Comparison of ENCODE assay signal across 13 cellular contexts in the genomic region with DNA sequence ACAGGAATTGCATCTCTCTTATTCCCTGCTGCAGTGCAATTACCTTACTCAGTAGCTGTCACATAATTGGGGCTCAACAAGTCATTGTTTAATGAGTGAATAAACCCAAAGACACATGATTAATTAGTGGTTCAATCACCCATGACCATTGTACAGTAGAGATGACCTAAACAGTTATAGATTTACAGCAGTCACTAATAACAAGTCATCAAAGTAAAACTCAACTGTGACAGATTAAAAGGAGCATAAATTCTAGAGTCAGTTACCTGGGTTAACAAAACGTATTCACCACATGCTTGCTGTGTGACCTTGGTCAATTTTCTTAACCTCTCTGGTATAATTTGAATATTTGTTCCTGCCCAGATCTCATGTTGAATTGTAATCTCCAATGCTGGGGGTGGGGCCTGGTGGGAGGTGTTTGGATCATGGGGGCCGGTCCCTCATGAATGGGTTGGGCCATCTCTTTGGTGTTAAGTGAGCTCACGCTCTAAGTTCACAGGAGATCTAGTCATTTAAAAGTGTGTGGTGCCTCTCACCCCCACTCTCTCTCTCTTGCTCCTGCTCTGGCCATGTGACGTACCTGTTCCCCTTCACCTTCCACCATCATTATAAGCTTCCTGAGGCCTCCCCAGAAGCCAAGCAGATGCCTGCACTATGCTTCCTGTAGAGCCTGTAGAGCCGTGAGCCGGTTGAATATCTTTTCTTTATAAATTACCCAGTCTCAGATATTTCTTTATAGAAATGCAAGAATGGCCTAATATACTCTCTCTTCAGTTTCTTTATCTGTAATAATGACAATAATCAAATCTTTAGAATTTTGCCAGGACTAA.
DNase-seq lines count a peak whose midpoint lies in the region; ATAC-seq and TF ChIP-seq lines count a peak whose summit lies in the region.
"Had no signal": no experiment of that assay in that cellular context is flagged by ENCODE, and none has a peak within 500 bp of the region (broad histone marks: within the 10 kb centered on the region; RNA-seq: fewer than 3 reads in every experiment).

No MANE protein-coding gene starts in this region.

- no peak overlapping the region for H3K4me3 ChIP-seq in right atrium auricular region
- no peak overlapping the region for H3K4me3 ChIP-seq in osteoblast (ENCODE audit: insufficient read depth, low read length)
- H3K4me3 ChIP-seq in urinary bladder (ENCODE audit: low read depth, low read length), result no peak overlapping the region
- H3K4me3 ChIP-seq: left lung, SJSA1 had no signal

- peak overlapping the region; percentile 12 for H3K4me2 ChIP-seq in osteoblast (ENCODE audit: insufficient read depth, low read length)

- WGBS in urinary bladder, result 78% methylated on average over 6 of the region's 6 CpGs

- intact Hi-C loops in cardiac septum (cut with DNase I), result loop anchor here (10.0 kb wide), 3 partner anchors 256 to 556 kb away; no protein-coding TSS in a partner anchor

- H3K27me3 ChIP-seq in right atrium auricular region (no peaks in the 10 kb centered on the region), osteoblast (ENCODE audit: insufficient read depth, low read length) (no peaks in the 10 kb centered on the region)
- H3K27me3 ChIP-seq: left lung, SJSA1 had no signal

- H3K27me3 Mint-ChIP-seq in brain, result no peaks in the 10 kb centered on the region

- H3K4me1 Mint-ChIP-seq in brain, result peaks cover 41% of the 10 kb centered on the region

- no peak overlapping the region for H2AFZ ChIP-seq in osteoblast (ENCODE audit: low read length)

- no peaks in the 10 kb centered on the region for H3K36me3 ChIP-seq in right atrium auricular region
- H3K36me3 ChIP-seq in osteoblast (ENCODE audit: insufficient read depth, low read length), result no peaks in the 10 kb centered on the region
- H3K36me3 ChIP-seq in urinary bladder (ENCODE audit: insufficient read depth), result no peaks in the 10 kb centered on the region
- H3K36me3 ChIP-seq: left lung, SJSA1, WERI-Rb-1 had no signal

- H3K27ac ChIP-seq in right atrium auricular region, result peak overlapping the region; percentile 67 to 79
- no peak overlapping the region for H3K27ac ChIP-seq in osteoblast (ENCODE audit: low read depth, low read length)
- H3K27ac ChIP-seq in urinary bladder (ENCODE audit: low read depth), result peak overlapping the region; percentile 2
- H3K27ac ChIP-seq: left lung, SJSA1 had no signal

- H3K79me2 ChIP-seq in osteoblast (ENCODE audit: insufficient read depth, low read length), result no peaks in the 10 kb centered on the region

- H3K9me3 Mint-ChIP-seq in brain, result peaks cover 2 to 16% (median 9%) of the 10 kb centered on the region in 5 experiments

- TF ChIP-seq CTCF in right atrium auricular region (IDR thresholded peaks at IDR 0.05), result no peak
- no peak for TF ChIP-seq CTCF in brain (conservative IDR thresholded peaks at IDR 0.05)
- no peak for TF ChIP-seq CTCF in osteoblast (IDR thresholded peaks at IDR 0.05; ENCODE audit: extremely low read depth, low read depth, low read length)

- no peak for ATAC-seq in GM19463 (IDR thresholded peaks at IDR 0.05; ENCODE audit: unreplicated experiment)

- no peaks in the 10 kb centered on the region for H4K20me1 ChIP-seq in osteoblast (ENCODE audit: insufficient read depth, low read length)

- H3K9me3 ChIP-seq in right atrium auricular region, result no peaks in the 10 kb centered on the region
- H3K9me3 ChIP-seq in osteoblast (ENCODE audit: low read depth, low read length), result no peaks in the 10 kb centered on the region
- H3K9me3 ChIP-seq: left lung, SJSA1 had no signal

- peaks cover 4% of the 10 kb centered on the region for H3K36me3 Mint-ChIP-seq in brain

- DNase-seq in right atrium auricular region (ENCODE audit: low spot score) (no peak), cardiac septum (ENCODE audit: low spot score) (no peak), osteoblast (ENCODE audit: insufficient read length, low spot score, missing footprints) (no peak), T1000 (lab: John Stamatoyannopoulos, UW) (no peak), SW 1271 (lab: John Stamatoyannopoulos, UW) (no peak)
- DNase-seq: DND-41, WERI-Rb-1 had no signal

- H3K4me1 ChIP-seq in right atrium auricular region, result peaks cover 0 to 25% of the 10 kb centered on the region in 2 donors
- peaks cover 14% of the 10 kb centered on the region for H3K4me1 ChIP-seq in osteoblast (ENCODE audit: insufficient read depth, low read length)
- no peaks in the 10 kb centered on the region for H3K4me1 ChIP-seq in urinary bladder (ENCODE audit: insufficient read depth)
- H3K4me1 ChIP-seq: SJSA1 had no signal

- H3K27ac Mint-ChIP-seq in brain, result peak overlapping the region; percentile 3 to 96 (median 78)
- H3K27ac Mint-ChIP-seq: activated T-helper 1 cell treated with anti-CD3 and anti-CD28 coated beads, Interleukin-12 subunit alpha, Interleukin-12 subunit beta, Interleukin-2, Interleukin-4 antibody, amounts not matched to agents 30 ng/mL and 10 ng/mL and 1 ng/mL, durations not matched to agents 14 hours and 24 hours and 36 hours had no signal

- peak overlapping the region in 2 of 5 experiments; percentile 0 to 1 for H3K4me3 Mint-ChIP-seq in brain
- H3K4me3 Mint-ChIP-seq: activated T-helper 1 cell treated with anti-CD3 and anti-CD28 coated beads, Interleukin-12 subunit alpha, Interleukin-12 subunit beta, Interleukin-2, Interleukin-4 antibody, amounts not matched to agents 30 ng/mL and 10 ng/mL and 1 ng/mL, durations not matched to agents 14 hours and 24 hours and 36 hours had no signal
